Comparison of ENCODE assay signal across 32 cellular contexts in genomic region chr4:71123951-71124350, GRCh38.
"Had no signal": no experiment of that assay in that cellular context is flagged by ENCODE, and none has a peak within 500 bp of the region (broad histone marks: within the 10 kb centered on the region; RNA-seq: fewer than 3 reads in every experiment).

No MANE protein-coding gene starts in this region.

- H3K9me3 Mint-ChIP-seq: activated CD8-positive, alpha-beta T cell treated with anti-CD3 and anti-CD28 coated beads for 36 hours; activated naive CD4-positive, alpha-beta T cell treated with anti-CD3 and anti-CD28 coated beads for 36 hours; activated naive CD4-positive, alpha-beta T cell treated with anti-CD3 and anti-CD28 coated beads, Interleukin-2, amount 50 U/mL, for 24 hours; activated naive CD8-positive, alpha-beta T cell treated with anti-CD3 and anti-CD28 coated beads, Interleukin-2, amount 10 ng/mL, durations not matched to agents 7 days and 5 days; activated T-cell treated with anti-CD3 and anti-CD28 coated beads, Interleukin-2, amount 50 U/mL, for 4 hours; activated T-helper 17 cell treated with anti-CD3 and anti-CD28 coated beads, Interleukin-2, amount 50 U/mL, for 72 hours; T-helper 2 cell treated with Interferon-gamma antibody and Interleukin-4, amounts not matched to agents 5 μg/mL and 100 μg/mL, for 36 hours had no signal

- H3K4me1 Mint-ChIP-seq: activated B cell treated with CpG ODN at 0.5 μM for 24 hours; activated naive CD4-positive, alpha-beta T cell treated with anti-CD3 and anti-CD28 coated beads, Interleukin-2, amount 50 U/mL, for 24 hours; activated T-helper 17 cell treated with anti-CD3 and anti-CD28 coated beads, Interleukin-2, amount 50 U/mL, for 72 hours had no signal

- H3K9me3 ChIP-seq: ascending aorta, esophagus squamous epithelium, gastroesophageal sphincter had no signal

- H3K27me3 Mint-ChIP-seq: activated CD8-positive, alpha-beta T cell treated with anti-CD3 and anti-CD28 coated beads for 36 hours; brain had no signal

- H3K27me3 ChIP-seq: ascending aorta, breast epithelium, cardiac muscle cell, esophagus squamous epithelium, gastroesophageal sphincter, heart right ventricle had no signal

- H3K36me3 ChIP-seq: ascending aorta, breast epithelium, cardiac muscle cell, esophagus squamous epithelium, gastroesophageal sphincter, heart right ventricle, WERI-Rb-1 had no signal

- H3K4me3 Mint-ChIP-seq: activated B cell treated with CpG ODN at 0.5 μM for 24 hours; activated CD8-positive, alpha-beta T cell treated with anti-CD3 and anti-CD28 coated beads for 36 hours; activated naive CD4-positive, alpha-beta T cell treated with anti-CD3 and anti-CD28 coated beads for 36 hours; activated naive CD4-positive, alpha-beta T cell treated with anti-CD3 and anti-CD28 coated beads, Interleukin-2, amount 50 U/mL, for 24 hours; activated naive CD8-positive, alpha-beta T cell treated with anti-CD3 and anti-CD28 coated beads, Interleukin-2, amount 10 ng/mL, durations not matched to agents 7 days and 5 days; activated T-cell treated with anti-CD3 and anti-CD28 coated beads, Interleukin-2, amount 50 U/mL, for 4 hours; activated T-helper 17 cell treated with anti-CD3 and anti-CD28 coated beads, Interleukin-2, amount 50 U/mL, for 72 hours; brain; T-helper 17 cell; T-helper 2 cell treated with Interferon-gamma antibody and Interleukin-4, amounts not matched to agents 5 μg/mL and 100 μg/mL, for 36 hours had no signal

- H3K27ac ChIP-seq: ascending aorta, breast epithelium, cardiac muscle cell, epithelial cell of prostate, esophagus squamous epithelium, gastroesophageal sphincter, heart right ventricle, WERI-Rb-1 had no signal

- H3K36me3 Mint-ChIP-seq: activated naive CD4-positive, alpha-beta T cell treated with anti-CD3 and anti-CD28 coated beads, Interleukin-2, amount 50 U/mL, for 24 hours; activated naive CD8-positive, alpha-beta T cell treated with anti-CD3 and anti-CD28 coated beads, Interleukin-2, amount 10 ng/mL, durations not matched to agents 7 days and 5 days; brain had no signal

- H3K27ac Mint-ChIP-seq: activated B cell treated with CpG ODN at 0.5 μM for 24 hours; activated CD8-positive, alpha-beta T cell treated with anti-CD3 and anti-CD28 coated beads for 36 hours; activated naive CD4-positive, alpha-beta T cell treated with anti-CD3 and anti-CD28 coated beads for 36 hours; activated naive CD4-positive, alpha-beta T cell treated with anti-CD3 and anti-CD28 coated beads, Interleukin-2, amount 50 U/mL, for 24 hours; activated naive CD8-positive, alpha-beta T cell treated with anti-CD3 and anti-CD28 coated beads, Interleukin-2, amount 10 ng/mL, durations not matched to agents 7 days and 5 days; activated T-helper 17 cell treated with anti-CD3 and anti-CD28 coated beads, Interleukin-2, amount 50 U/mL, for 72 hours; brain; T-helper 17 cell; T-helper 2 cell treated with Interferon-gamma antibody and Interleukin-4, amounts not matched to agents 5 μg/mL and 100 μg/mL, for 36 hours had no signal

- ATAC-seq: activated CD4-positive, CD25-positive, alpha-beta regulatory T cell treated with anti-CD3 and anti-CD28 coated beads, Interleukin-2, amount 50 U/mL, for 24 hours; activated CD8-positive, alpha-beta T cell treated with anti-CD3 and anti-CD28 coated beads for 36 hours; activated T-cell treated with anti-CD3 and anti-CD28 coated beads, Interleukin-2, amount 50 U/mL, for 4 hours; activated T-helper 17 cell treated with anti-CD3 and anti-CD28 coated beads, Interleukin-2, amount 50 U/mL, for 72 hours; gastroesophageal sphincter; heart right ventricle; T-helper 17 cell had no signal

- H3K4me3 ChIP-seq: ascending aorta, breast epithelium, cardiac muscle cell, esophagus squamous epithelium, gastroesophageal sphincter, heart right ventricle had no signal

- DNase-seq: activated B cell treated with CpG ODN at 0.5 μM for 24 hours; activated CD4-positive, alpha-beta T cell treated with anti-CD3 and anti-CD28 coated beads for 48 hours; activated CD4-positive, alpha-beta T cell treated with anti-CD3 and anti-CD28 coated beads, Interleukin-2, amount 50 U/mL, for 1 hour; activated CD4-positive, alpha-beta T cell treated with anti-CD3 and anti-CD28 coated beads, Interleukin-2, amount 50 U/mL, for 48 hours; activated CD8-positive, alpha-beta memory T cell treated with anti-CD3 and anti-CD28 coated beads for 24 hours; activated CD8-positive, alpha-beta T cell treated with anti-CD3 and anti-CD28 coated beads for 36 hours; activated effector memory CD4-positive, alpha-beta T cell treated with Interleukin-2 at 50 U/mL for 16 hours; activated gamma-delta T cell treated with Interleukin-2 at 50 U/mL for 16 hours; activated naive CD4-positive, alpha-beta T cell treated with anti-CD3 and anti-CD28 coated beads for 36 hours; activated naive CD8-positive, alpha-beta T cell treated with anti-CD3 and anti-CD28 coated beads, Interleukin-2, amount 10 ng/mL, durations not matched to agents 7 days and 5 days; activated T-cell treated with anti-CD3 and anti-CD28 coated beads, Interleukin-2, amount 50 U/mL, for 4 hours; central memory CD4-positive, alpha-beta T cell; cortex of kidney; dermis blood vessel endothelial cell; effector CD4-positive, alpha-beta T cell; esophagus squamous epithelium; foreskin melanocyte; heart right ventricle; T-helper 1 cell; T-helper 17 cell; T1000; WERI-Rb-1 had no signal

- H3K4me1 ChIP-seq: ascending aorta, breast epithelium, esophagus squamous epithelium, gastroesophageal sphincter, heart right ventricle had no signal
